In the genomic region with DNA sequence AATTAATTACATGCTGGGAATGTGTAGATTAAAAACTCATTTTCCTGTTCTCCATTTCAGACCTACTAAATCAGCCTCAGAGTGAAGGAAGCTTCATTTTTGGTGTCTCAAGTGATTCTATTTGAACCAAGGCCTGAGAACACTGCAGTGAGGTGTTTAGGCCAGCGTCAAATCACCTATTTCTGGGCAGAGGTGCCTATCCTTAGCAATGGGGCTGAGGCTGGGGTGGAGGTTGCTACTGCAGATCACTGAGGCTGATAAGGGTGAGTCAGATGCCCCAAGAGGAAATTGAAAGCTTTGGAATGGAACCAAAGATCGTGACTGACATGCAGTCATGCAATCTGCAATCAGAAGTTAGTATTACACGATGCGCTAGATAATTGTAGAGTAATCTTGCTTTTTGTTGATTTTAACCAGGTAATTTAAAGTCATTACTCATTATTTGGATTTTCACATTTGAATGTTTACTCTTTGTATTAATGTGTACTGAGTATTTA, we compare ENCODE assay signal across 8 cellular contexts. TPM values are rescaled to one million over a fixed set of nuclear protein-coding genes. Genes with fewer than 3 reads are reported as not detected.
DNase-seq lines count a peak whose midpoint lies in the region; ATAC-seq and TF ChIP-seq lines count a peak whose summit lies in the region.

No MANE protein-coding gene starts in this region.

- DNase-seq in HS-5 (ENCODE audit: low read depth) (peak; percentile 83), SK-N-SH (peak; percentile 52), hepatocyte (ENCODE audit: low spot score) (peak; percentile 75), substantia nigra (lab: John Stamatoyannopoulos, UW) (no peak)
- DNase-seq in activated naive CD4-positive, alpha-beta T cell treated with anti-CD3 and anti-CD28 coated beads, Interleukin-2, amount 50 U/mL, for 72 hours (ENCODE audit: low spot score in 2 of 2), result peak; percentile 34 to 71
- DNase-seq in stimulated activated CD4-positive, alpha-beta T cell treated with anti-CD3 and anti-CD28 coated beads, TNF-alpha, amount 100 ng/mL, for 24 hours (ENCODE audit: low read depth in 3 of 3), result peak; percentile 41 to 62 (median 51)

- POLR2A ChIA-PET in SK-N-SH (lab: Yijun Ruan, JAX), result no interaction called here

- no peaks in the 10 kb centered on the region for H3K9me2 ChIP-seq in SK-N-SH
- H3K9me2 ChIP-seq in hepatocyte (replicated peaks; ENCODE audit: insufficient read depth), result no peaks in the 10 kb centered on the region

- H3K9ac ChIP-seq in SK-N-SH, result peak overlapping the region; percentile 55; the same call in 1 of the 2 replicates

- H3K4me1 ChIP-seq in SK-N-SH (ENCODE audit: control insufficient read depth in 1 of 2, insufficient read depth in 2 of 2, low read depth in 1 of 2, low read length in 1 of 2) (peaks cover 5 to 21% of the 10 kb centered on the region in 2 experiments; a peak in 3 of 4 replicates), hepatocyte (ENCODE audit: insufficient read depth) (peaks cover 26% of the 10 kb centered on the region)

- peaks cover 0 to 14% of the 10 kb centered on the region in 2 donors for H3K9me3 Mint-ChIP-seq in activated naive CD4-positive, alpha-beta T cell treated with anti-CD3 and anti-CD28 coated beads, Interleukin-2, amount 50 U/mL, for 72 hours

- peak; percentile 74 to 87 for ATAC-seq in activated naive CD4-positive, alpha-beta T cell treated with anti-CD3 and anti-CD28 coated beads, Interleukin-2, amount 50 U/mL, for 72 hours
- no peak for ATAC-seq in GM19328 (IDR thresholded peaks at IDR 0.05; ENCODE audit: unreplicated experiment)

- H4K20me1 ChIP-seq in SK-N-SH (ENCODE audit: insufficient read depth), result no peaks in the 10 kb centered on the region
- H4K20me1 ChIP-seq in hepatocyte (ENCODE audit: insufficient read depth, poor library complexity, severe bottlenecking), result no peaks in the 10 kb centered on the region

- H3K4me3 ChIP-seq in SK-N-SH (ENCODE audit: low read depth in 2 of 2, low read length in 1 of 2) (peak overlapping the region in 1 of 2 experiments; percentile 34; a peak in 1 of 4 replicates), hepatocyte (no peak overlapping the region)

- H3K36me3 ChIP-seq in SK-N-SH (replicated peaks in 1 of 2; ENCODE audit: control insufficient read depth in 1 of 2, insufficient read depth in 2 of 2, low read length in 1 of 2), result no peaks in the 10 kb centered on the region
- no peaks in the 10 kb centered on the region for H3K36me3 ChIP-seq in hepatocyte (replicated peaks; ENCODE audit: insufficient read depth, low read depth)

- no peak for TF ChIP-seq RAD21 in SK-N-SH (IDR thresholded peaks at IDR 0.05; ENCODE audit: low read length)

- H3K27ac ChIP-seq in 22Rv1 (peak overlapping the region; percentile 92), SK-N-SH (ENCODE audit: low read depth in 2 of 2, low read length in 1 of 2) (peak overlapping the region; percentile 34 to 94; a peak in 3 of 4 replicates), hepatocyte (peak overlapping the region; percentile 85), substantia nigra (ENCODE audit: low read depth, low read length, poor library complexity, severe bottlenecking) (no peak overlapping the region)

- WGBS in SK-N-SH (ENCODE audit: low lambda C conversion rate), result 9% methylated on average over 4 of the region's 4 CpGs
- WGBS in hepatocyte (ENCODE audit: low lambda C conversion rate, missing lambda C conversion rate), result 37% methylated on average over 4 of the region's 4 CpGs

- H2AFZ ChIP-seq in SK-N-SH (ENCODE audit: low read depth) (no peak overlapping the region), hepatocyte (no peak overlapping the region)

- H3K27ac Mint-ChIP-seq in activated naive CD4-positive, alpha-beta T cell treated with anti-CD3 and anti-CD28 coated beads, Interleukin-2, amount 50 U/mL, for 72 hours, result peak overlapping the region; percentile 79 to 87

- CTCF ChIA-PET in SK-N-SH (lab: Yijun Ruan, JAX), result interaction anchor here (0.7 to 2.0 kb wide), 4 partner anchors 18 to 162 kb away, joined by 3 to 5 read pairs (median 5); no protein-coding TSS in a partner anchor

- peaks cover 0 to 14% of the 10 kb centered on the region in 2 donors for H3K36me3 Mint-ChIP-seq in activated naive CD4-positive, alpha-beta T cell treated with anti-CD3 and anti-CD28 coated beads, Interleukin-2, amount 50 U/mL, for 72 hours

- H3F3A ChIP-seq in SK-N-SH (replicated peaks; ENCODE audit: insufficient read depth), result peaks cover 31% of the 10 kb centered on the region

- peak in 1 of 2 experiments; percentile 78; a peak in 2 of 4 replicates for TF ChIP-seq EP300 in SK-N-SH (IDR thresholded peaks at IDR 0.05; ENCODE audit: borderline replicate concordance in 1 of 2, low read depth in 1 of 2, low read length in 1 of 2)

- H3K27me3 ChIP-seq in SK-N-SH (ENCODE audit: insufficient read depth) (no peaks in the 10 kb centered on the region), hepatocyte (no peaks in the 10 kb centered on the region)

- H3K4me2 ChIP-seq in SK-N-SH, result peak overlapping the region; percentile 74
- peak overlapping the region; percentile 33 for H3K4me2 ChIP-seq in hepatocyte

- TF ChIP-seq CTCF in 22Rv1 (IDR thresholded peaks at IDR 0.05) (no peak), SK-N-SH (IDR thresholded peaks at IDR 0.05) (no peak), hepatocyte (IDR thresholded peaks at IDR 0.05; ENCODE audit: poor library complexity) (no peak)

- H3K9me3 ChIP-seq in SK-N-SH, result no peaks in the 10 kb centered on the region
- no peaks in the 10 kb centered on the region for H3K9me3 ChIP-seq in hepatocyte (ENCODE audit: low read depth)

- H3K79me2 ChIP-seq in SK-N-SH (ENCODE audit: insufficient read depth) (no peaks in the 10 kb centered on the region), hepatocyte (no peaks in the 10 kb centered on the region)

TF ChIP-seq in SK-N-SH, 30 proteins besides CTCF, POLR2A, EP300 and RAD21 (continues in another document):
- TF ChIP-seq JUND (IDR thresholded peaks at IDR 0.05) (peak; percentile 88), MEF2A (IDR thresholded peaks at IDR 0.05; ENCODE audit: borderline replicate concordance, low read depth) (peak; percentile 75), CHD2 (IDR thresholded peaks at IDR 0.05; ENCODE audit: low read length, partially characterized antibody) (peak; percentile 30), GABPA (IDR thresholded peaks at IDR 0.05; ENCODE audit: low read depth) (no peak; the same call in 1 of the 2 replicates), FOXJ3 (CRISPR knock-in tag; IDR thresholded peaks at IDR 0.05) (no peak), NFIC (IDR thresholded peaks at IDR 0.05; ENCODE audit: borderline replicate concordance) (peak; percentile 90), NRF1 (IDR thresholded peaks at IDR 0.05; ENCODE audit: low read depth, low read length) (no peak), POLR2AphosphoS5 (IDR thresholded peaks at IDR 0.05; ENCODE audit: low read depth, low read length) (no peak), RCOR1 (IDR thresholded peaks at IDR 0.05; ENCODE audit: low read length) (peak; percentile 52; the same call in 1 of the 2 replicates), FOSL2 (IDR thresholded peaks at IDR 0.05; ENCODE audit: borderline replicate concordance, low read depth) (peak; percentile 86), YY1 (IDR thresholded peaks at IDR 0.05; ENCODE audit: low read depth) (no peak)
- TF ChIP-seq, protein P1, sequence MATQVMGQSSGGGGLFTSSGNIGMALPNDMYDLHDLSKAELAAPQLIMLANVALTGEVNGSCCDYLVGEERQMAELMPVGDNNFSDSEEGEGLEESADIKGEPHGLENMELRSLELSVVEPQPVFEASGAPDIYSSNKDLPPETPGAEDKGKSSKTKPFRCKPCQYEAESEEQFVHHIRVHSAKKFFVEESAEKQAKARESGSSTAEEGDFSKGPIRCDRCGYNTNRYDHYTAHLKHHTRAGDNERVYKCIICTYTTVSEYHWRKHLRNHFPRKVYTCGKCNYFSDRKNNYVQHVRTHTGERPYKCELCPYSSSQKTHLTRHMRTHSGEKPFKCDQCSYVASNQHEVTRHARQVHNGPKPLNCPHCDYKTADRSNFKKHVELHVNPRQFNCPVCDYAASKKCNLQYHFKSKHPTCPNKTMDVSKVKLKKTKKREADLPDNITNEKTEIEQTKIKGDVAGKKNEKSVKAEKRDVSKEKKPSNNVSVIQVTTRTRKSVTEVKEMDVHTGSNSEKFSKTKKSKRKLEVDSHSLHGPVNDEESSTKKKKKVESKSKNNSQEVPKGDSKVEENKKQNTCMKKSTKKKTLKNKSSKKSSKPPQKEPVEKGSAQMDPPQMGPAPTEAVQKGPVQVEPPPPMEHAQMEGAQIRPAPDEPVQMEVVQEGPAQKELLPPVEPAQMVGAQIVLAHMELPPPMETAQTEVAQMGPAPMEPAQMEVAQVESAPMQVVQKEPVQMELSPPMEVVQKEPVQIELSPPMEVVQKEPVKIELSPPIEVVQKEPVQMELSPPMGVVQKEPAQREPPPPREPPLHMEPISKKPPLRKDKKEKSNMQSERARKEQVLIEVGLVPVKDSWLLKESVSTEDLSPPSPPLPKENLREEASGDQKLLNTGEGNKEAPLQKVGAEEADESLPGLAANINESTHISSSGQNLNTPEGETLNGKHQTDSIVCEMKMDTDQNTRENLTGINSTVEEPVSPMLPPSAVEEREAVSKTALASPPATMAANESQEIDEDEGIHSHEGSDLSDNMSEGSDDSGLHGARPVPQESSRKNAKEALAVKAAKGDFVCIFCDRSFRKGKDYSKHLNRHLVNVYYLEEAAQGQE (IDR thresholded peaks at IDR 0.05; ENCODE audit: low read depth, low read length), result no peak
- TF ChIP-seq, protein P2, sequence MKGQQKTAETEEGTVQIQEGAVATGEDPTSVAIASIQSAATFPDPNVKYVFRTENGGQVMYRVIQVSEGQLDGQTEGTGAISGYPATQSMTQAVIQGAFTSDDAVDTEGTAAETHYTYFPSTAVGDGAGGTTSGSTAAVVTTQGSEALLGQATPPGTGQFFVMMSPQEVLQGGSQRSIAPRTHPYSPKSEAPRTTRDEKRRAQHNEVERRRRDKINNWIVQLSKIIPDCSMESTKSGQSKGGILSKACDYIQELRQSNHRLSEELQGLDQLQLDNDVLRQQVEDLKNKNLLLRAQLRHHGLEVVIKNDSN (IDR thresholded peaks at IDR 0.05; ENCODE audit: borderline replicate concordance, low read depth), result no peak
- TF ChIP-seq, protein P3, sequence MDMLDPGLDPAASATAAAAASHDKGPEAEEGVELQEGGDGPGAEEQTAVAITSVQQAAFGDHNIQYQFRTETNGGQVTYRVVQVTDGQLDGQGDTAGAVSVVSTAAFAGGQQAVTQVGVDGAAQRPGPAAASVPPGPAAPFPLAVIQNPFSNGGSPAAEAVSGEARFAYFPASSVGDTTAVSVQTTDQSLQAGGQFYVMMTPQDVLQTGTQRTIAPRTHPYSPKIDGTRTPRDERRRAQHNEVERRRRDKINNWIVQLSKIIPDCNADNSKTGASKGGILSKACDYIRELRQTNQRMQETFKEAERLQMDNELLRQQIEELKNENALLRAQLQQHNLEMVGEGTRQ (IDR thresholded peaks at IDR 0.05; ENCODE audit: borderline replicate concordance, low read depth, low read length), result no peak

RNA-seq across cellular contexts. Expression of a gene that starts 4.4 kb away (rescaled TPM):
- polyA plus RNA-seq in SK-N-SH (2012; rRNA removed) (143 and 220 TPM in 2 replicates), hepatocyte (40.4 and 49.8 TPM in 2 replicates)
- polyA plus RNA-seq in SK-N-SH (2012; cell fraction: cytosol; rRNA removed), result 146 and 182 TPM in 2 replicates
- polyA plus RNA-seq in SK-N-SH (2012; cell fraction: nucleus; rRNA removed), result 143 and 170 TPM in 2 replicates
- total RNA-seq in activated naive CD4-positive, alpha-beta T cell treated with anti-CD3 and anti-CD28 coated beads, Interleukin-2, amount 50 U/mL, for 72 hours, result 100 to 1,000 TPM in 1 of 2 donors, 10 to 100 TPM in 1; 86.4 to 160 TPM
- 103 and 113 TPM in 2 replicates for total RNA-seq in hepatocyte

Comparison
In these comparisons a context has a peak if more than half of its experiments do, and no peak if none do; other contexts are left out.
1. DNase-seq: peak in HS-5 (single experiment), SK-N-SH (single experiment), activated naive CD4-positive, alpha-beta T cell treated with anti-CD3 and anti-CD28 coated beads, Interleukin-2, amount 50 U/mL, for 72 hours (2 of 2), hepatocyte (single experiment) and stimulated activated CD4-positive, alpha-beta T cell treated with anti-CD3 and anti-CD28 coated beads, TNF-alpha, amount 100 ng/mL, for 24 hours (3 of 3); none in substantia nigra (0 of 49).